1 cellular context compared by ENCODE assay signal in the genomic region with DNA sequence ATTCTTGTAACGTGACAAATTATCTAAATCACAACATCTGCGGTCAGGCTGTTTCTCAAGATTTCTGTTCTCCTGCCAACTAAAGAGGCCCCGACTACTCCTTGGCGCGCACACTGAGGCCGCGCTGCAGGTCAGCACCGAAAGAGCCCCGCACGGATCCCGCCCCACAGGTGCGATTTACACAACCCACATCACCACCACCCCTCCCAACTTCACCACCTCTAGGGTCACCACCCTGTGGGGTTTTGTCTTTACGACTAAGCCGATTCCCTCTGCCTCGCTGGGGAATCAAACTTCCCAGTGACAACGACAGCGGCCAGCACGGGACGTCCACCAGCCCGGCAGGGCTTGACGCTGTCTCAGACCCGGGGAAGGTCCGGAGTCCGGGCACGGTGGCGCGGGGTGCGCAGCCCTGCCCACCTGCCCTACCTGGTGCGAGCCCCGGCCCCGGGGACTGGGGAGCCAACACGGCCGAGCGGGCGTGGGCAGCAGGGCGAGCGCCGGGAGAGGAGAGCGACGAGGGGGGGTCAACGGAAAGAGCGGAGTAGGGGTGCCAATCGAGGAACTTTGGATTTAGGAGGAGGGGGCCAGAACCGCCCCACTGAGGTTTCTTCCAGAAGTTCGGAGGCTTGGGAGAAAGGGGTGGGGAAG.
TF ChIP-seq lines count a peak whose summit lies in the region.

No MANE protein-coding gene starts in this region.

TF ChIP-seq in HEK293, 187 proteins besides CTCF, POLR2A, EP300 and RAD21 (continued from another document and continues in another):
- TF ChIP-seq, protein P1, sequence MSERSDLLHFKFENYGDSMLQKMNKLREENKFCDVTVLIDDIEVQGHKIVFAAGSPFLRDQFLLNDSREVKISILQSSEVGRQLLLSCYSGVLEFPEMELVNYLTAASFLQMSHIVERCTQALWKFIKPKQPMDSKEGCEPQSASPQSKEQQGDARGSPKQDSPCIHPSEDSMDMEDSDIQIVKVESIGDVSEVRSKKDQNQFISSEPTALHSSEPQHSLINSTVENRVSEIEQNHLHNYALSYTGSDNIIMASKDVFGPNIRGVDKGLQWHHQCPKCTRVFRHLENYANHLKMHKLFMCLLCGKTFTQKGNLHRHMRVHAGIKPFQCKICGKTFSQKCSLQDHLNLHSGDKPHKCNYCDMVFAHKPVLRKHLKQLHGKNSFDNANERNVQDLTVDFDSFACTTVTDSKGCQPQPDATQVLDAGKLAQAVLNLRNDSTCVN (tag by site-specific recombination; optimal IDR thresholded peaks at IDR 0.05): peak; percentile 95
- no peak for TF ChIP-seq ZSCAN16 (tag by site-specific recombination; IDR thresholded peaks at IDR 0.05)
- no peak for TF ChIP-seq ZNF211 (tag by site-specific recombination; IDR thresholded peaks at IDR 0.05; ENCODE audit: low read depth)
- TF ChIP-seq ZNF48 (tag by site-specific recombination; IDR thresholded peaks at IDR 0.05): no peak
- TF ChIP-seq ZBTB20 (tag by site-specific recombination; IDR thresholded peaks at IDR 0.05): peak; percentile 92
- TF ChIP-seq ZFHX2 (tag by site-specific recombination; conservative IDR thresholded peaks at IDR 0.05): peak; percentile 62
- TF ChIP-seq, protein P2, sequence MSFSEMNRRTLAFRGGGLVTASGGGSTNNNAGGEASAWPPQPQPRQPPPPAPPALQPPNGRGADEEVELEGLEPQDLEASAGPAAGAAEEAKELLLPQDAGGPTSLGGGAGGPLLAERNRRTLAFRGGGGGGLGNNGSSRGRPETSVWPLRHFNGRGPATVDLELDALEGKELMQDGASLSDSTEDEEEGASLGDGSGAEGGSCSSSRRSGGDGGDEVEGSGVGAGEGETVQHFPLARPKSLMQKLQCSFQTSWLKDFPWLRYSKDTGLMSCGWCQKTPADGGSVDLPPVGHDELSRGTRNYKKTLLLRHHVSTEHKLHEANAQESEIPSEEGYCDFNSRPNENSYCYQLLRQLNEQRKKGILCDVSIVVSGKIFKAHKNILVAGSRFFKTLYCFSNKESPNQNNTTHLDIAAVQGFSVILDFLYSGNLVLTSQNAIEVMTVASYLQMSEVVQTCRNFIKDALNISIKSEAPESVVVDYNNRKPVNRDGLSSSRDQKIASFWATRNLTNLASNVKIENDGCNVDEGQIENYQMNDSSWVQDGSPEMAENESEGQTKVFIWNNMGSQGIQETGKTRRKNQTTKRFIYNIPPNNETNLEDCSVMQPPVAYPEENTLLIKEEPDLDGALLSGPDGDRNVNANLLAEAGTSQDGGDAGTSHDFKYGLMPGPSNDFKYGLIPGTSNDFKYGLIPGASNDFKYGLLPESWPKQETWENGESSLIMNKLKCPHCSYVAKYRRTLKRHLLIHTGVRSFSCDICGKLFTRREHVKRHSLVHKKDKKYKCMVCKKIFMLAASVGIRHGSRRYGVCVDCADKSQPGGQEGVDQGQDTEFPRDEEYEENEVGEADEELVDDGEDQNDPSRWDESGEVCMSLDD (tag by site-specific recombination; IDR thresholded peaks at IDR 0.05): peak; percentile 73; the same call in 1 of the 2 replicates
- peak; percentile 95 for TF ChIP-seq SCRT1 (tag by site-specific recombination; IDR thresholded peaks at IDR 0.05; ENCODE audit: borderline replicate concordance)
- no peak for TF ChIP-seq TRIM28 (IDR thresholded peaks at IDR 0.05; ENCODE audit: borderline replicate concordance, low read length)
- no peak for TF ChIP-seq ZNF623 (tag by site-specific recombination; IDR thresholded peaks at IDR 0.05)
- no peak for TF ChIP-seq SETDB1 (IDR thresholded peaks at IDR 0.05; ENCODE audit: insufficient read length, low read length)
- TF ChIP-seq, protein P3, sequence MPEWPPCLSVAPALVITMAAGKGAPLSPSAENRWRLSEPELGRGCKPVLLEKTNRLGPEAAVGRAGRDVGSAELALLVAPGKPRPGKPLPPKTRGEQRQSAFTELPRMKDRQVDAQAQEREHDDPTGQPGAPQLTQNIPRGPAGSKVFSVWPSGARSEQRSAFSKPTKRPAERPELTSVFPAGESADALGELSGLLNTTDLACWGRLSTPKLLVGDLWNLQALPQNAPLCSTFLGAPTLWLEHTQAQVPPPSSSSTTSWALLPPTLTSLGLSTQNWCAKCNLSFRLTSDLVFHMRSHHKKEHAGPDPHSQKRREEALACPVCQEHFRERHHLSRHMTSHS (tag by site-specific recombination; IDR thresholded peaks at IDR 0.05): no peak
- peak; percentile 75 for TF ChIP-seq ZBTB48 (tag by site-specific recombination; IDR thresholded peaks at IDR 0.05)
- peak; percentile 64; the same call in 1 of the 2 replicates for TF ChIP-seq ZNF324 (tag by site-specific recombination; IDR thresholded peaks at IDR 0.05)
- TF ChIP-seq, protein P4, sequence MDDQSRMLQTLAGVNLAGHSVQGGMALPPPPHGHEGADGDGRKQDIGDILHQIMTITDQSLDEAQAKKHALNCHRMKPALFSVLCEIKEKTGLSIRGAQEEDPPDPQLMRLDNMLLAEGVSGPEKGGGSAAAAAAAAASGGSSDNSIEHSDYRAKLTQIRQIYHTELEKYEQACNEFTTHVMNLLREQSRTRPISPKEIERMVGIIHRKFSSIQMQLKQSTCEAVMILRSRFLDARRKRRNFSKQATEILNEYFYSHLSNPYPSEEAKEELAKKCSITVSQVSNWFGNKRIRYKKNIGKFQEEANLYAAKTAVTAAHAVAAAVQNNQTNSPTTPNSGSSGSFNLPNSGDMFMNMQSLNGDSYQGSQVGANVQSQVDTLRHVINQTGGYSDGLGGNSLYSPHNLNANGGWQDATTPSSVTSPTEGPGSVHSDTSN (CRISPR knock-in tag; IDR thresholded peaks at IDR 0.05): 0 out of 2 replicates have a peak, but pooled peaks have one; percentile 52
- TF ChIP-seq, protein P5, sequence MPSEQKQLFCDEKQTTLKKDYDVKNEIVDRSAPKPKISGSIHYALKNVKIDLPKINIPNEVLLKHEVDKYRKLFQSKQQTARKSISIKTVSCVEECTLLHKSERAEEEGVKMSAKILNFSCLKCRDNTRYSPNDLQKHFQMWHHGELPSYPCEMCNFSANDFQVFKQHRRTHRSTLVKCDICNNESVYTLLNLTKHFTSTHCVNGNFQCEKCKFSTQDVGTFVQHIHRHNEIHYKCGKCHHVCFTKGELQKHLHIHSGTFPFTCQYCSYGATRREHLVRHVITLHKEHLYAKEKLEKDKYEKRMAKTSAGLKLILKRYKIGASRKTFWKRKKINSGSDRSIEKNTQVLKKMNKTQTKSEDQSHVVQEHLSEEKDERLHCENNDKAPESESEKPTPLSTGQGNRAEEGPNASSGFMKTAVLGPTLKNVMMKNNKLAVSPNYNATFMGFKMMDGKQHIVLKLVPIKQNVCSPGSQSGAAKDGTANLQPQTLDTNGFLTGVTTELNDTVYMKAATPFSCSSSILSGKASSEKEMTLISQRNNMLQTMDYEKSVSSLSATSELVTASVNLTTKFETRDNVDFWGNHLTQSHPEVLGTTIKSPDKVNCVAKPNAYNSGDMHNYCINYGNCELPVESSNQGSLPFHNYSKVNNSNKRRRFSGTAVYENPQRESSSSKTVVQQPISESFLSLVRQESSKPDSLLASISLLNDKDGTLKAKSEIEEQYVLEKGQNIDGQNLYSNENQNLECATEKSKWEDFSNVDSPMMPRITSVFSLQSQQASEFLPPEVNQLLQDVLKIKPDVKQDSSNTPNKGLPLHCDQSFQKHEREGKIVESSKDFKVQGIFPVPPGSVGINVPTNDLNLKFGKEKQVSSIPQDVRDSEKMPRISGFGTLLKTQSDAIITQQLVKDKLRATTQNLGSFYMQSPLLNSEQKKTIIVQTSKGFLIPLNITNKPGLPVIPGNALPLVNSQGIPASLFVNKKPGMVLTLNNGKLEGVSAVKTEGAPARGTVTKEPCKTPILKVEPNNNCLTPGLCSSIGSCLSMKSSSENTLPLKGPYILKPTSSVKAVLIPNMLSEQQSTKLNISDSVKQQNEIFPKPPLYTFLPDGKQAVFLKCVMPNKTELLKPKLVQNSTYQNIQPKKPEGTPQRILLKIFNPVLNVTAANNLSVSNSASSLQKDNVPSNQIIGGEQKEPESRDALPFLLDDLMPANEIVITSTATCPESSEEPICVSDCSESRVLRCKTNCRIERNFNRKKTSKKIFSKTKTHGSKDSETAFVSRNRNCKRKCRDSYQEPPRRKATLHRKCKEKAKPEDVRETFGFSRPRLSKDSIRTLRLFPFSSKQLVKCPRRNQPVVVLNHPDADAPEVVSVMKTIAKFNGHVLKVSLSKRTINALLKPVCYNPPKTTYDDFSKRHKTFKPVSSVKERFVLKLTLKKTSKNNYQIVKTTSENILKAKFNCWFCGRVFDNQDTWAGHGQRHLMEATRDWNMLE (tag by site-specific recombination; conservative IDR thresholded peaks at IDR 0.05; ENCODE audit: low read depth): peak; percentile 45
- TF ChIP-seq ZNF621 (tag by site-specific recombination; IDR thresholded peaks at IDR 0.05): no peak
- peak; percentile 14; the same call in 1 of the 2 replicates for TF ChIP-seq KLF7 (tag by site-specific recombination; IDR thresholded peaks at IDR 0.05; ENCODE audit: borderline replicate concordance)
- TF ChIP-seq ZNF426 (tag by site-specific recombination; IDR thresholded peaks at IDR 0.05): no peak
- peak; percentile 99 for TF ChIP-seq SP7 (tag by site-specific recombination; IDR thresholded peaks at IDR 0.05)
- TF ChIP-seq ZNF473 (tag by site-specific recombination; IDR thresholded peaks at IDR 0.05): no peak
- TF ChIP-seq ZNF24 (tag by site-specific recombination; IDR thresholded peaks at IDR 0.05): 0 out of 2 replicates have a peak, but pooled peaks have one; percentile 31
- peak; percentile 51; the same call in 1 of the 2 replicates for TF ChIP-seq SP3 (tag by site-specific recombination; IDR thresholded peaks at IDR 0.05)
- TF ChIP-seq ZNF501 (tag by site-specific recombination; IDR thresholded peaks at IDR 0.05): peak; percentile 76; the same call in 1 of the 2 replicates
- TF ChIP-seq, protein P6, sequence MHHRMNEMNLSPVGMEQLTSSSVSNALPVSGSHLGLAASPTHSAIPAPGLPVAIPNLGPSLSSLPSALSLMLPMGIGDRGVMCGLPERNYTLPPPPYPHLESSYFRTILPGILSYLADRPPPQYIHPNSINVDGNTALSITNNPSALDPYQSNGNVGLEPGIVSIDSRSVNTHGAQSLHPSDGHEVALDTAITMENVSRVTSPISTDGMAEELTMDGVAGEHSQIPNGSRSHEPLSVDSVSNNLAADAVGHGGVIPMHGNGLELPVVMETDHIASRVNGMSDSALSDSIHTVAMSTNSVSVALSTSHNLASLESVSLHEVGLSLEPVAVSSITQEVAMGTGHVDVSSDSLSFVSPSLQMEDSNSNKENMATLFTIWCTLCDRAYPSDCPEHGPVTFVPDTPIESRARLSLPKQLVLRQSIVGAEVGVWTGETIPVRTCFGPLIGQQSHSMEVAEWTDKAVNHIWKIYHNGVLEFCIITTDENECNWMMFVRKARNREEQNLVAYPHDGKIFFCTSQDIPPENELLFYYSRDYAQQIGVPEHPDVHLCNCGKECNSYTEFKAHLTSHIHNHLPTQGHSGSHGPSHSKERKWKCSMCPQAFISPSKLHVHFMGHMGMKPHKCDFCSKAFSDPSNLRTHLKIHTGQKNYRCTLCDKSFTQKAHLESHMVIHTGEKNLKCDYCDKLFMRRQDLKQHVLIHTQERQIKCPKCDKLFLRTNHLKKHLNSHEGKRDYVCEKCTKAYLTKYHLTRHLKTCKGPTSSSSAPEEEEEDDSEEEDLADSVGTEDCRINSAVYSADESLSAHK (tag by site-specific recombination; IDR thresholded peaks at IDR 0.05): peak; percentile 55
- TF ChIP-seq ZNF10 (tag by site-specific recombination; IDR thresholded peaks at IDR 0.05): peak; percentile 18; the same call in 1 of the 2 replicates
- TF ChIP-seq, protein P7, sequence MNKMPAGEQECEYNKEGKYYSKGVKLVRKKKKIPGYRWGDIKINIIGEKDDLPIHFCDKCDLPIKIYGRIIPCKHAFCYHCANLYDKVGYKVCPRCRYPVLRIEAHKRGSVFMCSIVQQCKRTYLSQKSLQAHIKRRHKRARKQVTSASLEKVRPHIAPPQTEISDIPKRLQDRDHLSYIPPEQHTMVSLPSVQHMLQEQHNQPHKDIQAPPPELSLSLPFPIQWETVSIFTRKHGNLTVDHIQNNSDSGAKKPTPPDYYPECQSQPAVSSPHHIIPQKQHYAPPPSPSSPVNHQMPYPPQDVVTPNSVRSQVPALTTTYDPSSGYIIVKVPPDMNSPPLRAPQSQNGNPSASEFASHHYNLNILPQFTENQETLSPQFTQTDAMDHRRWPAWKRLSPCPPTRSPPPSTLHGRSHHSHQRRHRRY (tag by site-specific recombination; IDR thresholded peaks at IDR 0.05): peak; percentile 57; the same call in 1 of the 2 replicates
- TF ChIP-seq ZNF521 (tag by site-specific recombination; IDR thresholded peaks at IDR 0.05): no peak
- TF ChIP-seq ZNF768 (tag by site-specific recombination; IDR thresholded peaks at IDR 0.05): no peak
- TF ChIP-seq, protein P8, sequence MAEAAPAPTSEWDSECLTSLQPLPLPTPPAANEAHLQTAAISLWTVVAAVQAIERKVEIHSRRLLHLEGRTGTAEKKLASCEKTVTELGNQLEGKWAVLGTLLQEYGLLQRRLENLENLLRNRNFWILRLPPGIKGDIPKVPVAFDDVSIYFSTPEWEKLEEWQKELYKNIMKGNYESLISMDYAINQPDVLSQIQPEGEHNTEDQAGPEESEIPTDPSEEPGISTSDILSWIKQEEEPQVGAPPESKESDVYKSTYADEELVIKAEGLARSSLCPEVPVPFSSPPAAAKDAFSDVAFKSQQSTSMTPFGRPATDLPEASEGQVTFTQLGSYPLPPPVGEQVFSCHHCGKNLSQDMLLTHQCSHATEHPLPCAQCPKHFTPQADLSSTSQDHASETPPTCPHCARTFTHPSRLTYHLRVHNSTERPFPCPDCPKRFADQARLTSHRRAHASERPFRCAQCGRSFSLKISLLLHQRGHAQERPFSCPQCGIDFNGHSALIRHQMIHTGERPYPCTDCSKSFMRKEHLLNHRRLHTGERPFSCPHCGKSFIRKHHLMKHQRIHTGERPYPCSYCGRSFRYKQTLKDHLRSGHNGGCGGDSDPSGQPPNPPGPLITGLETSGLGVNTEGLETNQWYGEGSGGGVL (tag by site-specific recombination; IDR thresholded peaks at IDR 0.05): no peak; the same call in 1 of the 2 replicates
- TF ChIP-seq ZNF140 (tag by site-specific recombination; IDR thresholded peaks at IDR 0.05): no peak
- TF ChIP-seq ZNF747 (tag by site-specific recombination; IDR thresholded peaks at IDR 0.05): no peak
- no peak for TF ChIP-seq ZNF510 (tag by site-specific recombination; IDR thresholded peaks at IDR 0.05; ENCODE audit: insufficient replicate concordance)
- no peak for TF ChIP-seq ZNF174 (tag by site-specific recombination; IDR thresholded peaks at IDR 0.05)
- TF ChIP-seq ZNF138 (tag by site-specific recombination; IDR thresholded peaks at IDR 0.05; ENCODE audit: borderline replicate concordance): no peak
- TF ChIP-seq ZNF248 (tag by site-specific recombination; IDR thresholded peaks at IDR 0.05): no peak
- TF ChIP-seq ZNF555 (tag by site-specific recombination; conservative IDR thresholded peaks at IDR 0.05): no peak
- TF ChIP-seq ZNF2 (tag by site-specific recombination; IDR thresholded peaks at IDR 0.05): peak; percentile 52; the same call in 1 of the 2 replicates
- no peak for TF ChIP-seq ZNF366 (tag by site-specific recombination; conservative IDR thresholded peaks at IDR 0.05)
- TF ChIP-seq ZBTB8A (tag by site-specific recombination; IDR thresholded peaks at IDR 0.05): peak; percentile 55; the same call in 1 of the 2 replicates
- TF ChIP-seq ZSCAN23 (tag by site-specific recombination; IDR thresholded peaks at IDR 0.05): peak; percentile 53; the same call in 1 of the 2 replicates
